In genomic region chrX:52620650-52621049, GRCh38 we compare ENCODE assay signal across 12 cellular contexts. TPM values are rescaled to one million over a fixed set of nuclear protein-coding genes. Genes with fewer than 3 reads are reported as not detected.
DNase-seq lines count a peak whose midpoint lies in the region; ATAC-seq, FAIRE-seq and TF ChIP-seq lines count a peak whose summit lies in the region.
"Not testable (repeated sequence)": the region's sequence is repeated elsewhere in the genome, so short reads cannot be mapped to it uniquely, and the experiment has no call there.
"Had no signal": no experiment of that assay in that cellular context is flagged by ENCODE, and none has a peak within 500 bp of the region (broad histone marks: within the 10 kb centered on the region; RNA-seq: fewer than 3 reads in every experiment).

No MANE protein-coding gene starts in this region.

- not testable (repeated sequence) for H3K9me3 Mint-ChIP-seq in stimulated activated memory B cell treated with anti-CD40 and anti-IgM and Interleukin-4, amounts not matched to agents 10 μg/mL and 1 μg/mL and 100 μg/mL, for 72 hours

- not testable (repeated sequence) for TF ChIP-seq CTCF in mucosa of descending colon (IDR thresholded peaks at IDR 0.05)

- not testable (repeated sequence) for H3K4me3 ChIP-seq in BLaER1, mucosa of descending colon

- ATAC-seq in mucosa of descending colon: peak; percentile 81
- ATAC-seq in stimulated activated memory B cell treated with anti-CD40 and anti-IgM and Interleukin-4, amounts not matched to agents 10 μg/mL and 1 μg/mL and 100 μg/mL, for 72 hours: peak; percentile 43

- FAIRE-seq in RCC 7860 (lab: Jason Lieb, UNC): peak; percentile 97
- peak; percentile 51 for FAIRE-seq in colon (lab: Jason Lieb, UNC)

- not testable (repeated sequence) for H3K27ac Mint-ChIP-seq in stimulated activated memory B cell treated with anti-CD40 and anti-IgM and Interleukin-4, amounts not matched to agents 10 μg/mL and 1 μg/mL and 100 μg/mL, for 72 hours

- H3K9ac ChIP-seq in BLaER1: not testable (repeated sequence)

- not testable (repeated sequence) for H3K4me3 Mint-ChIP-seq in stimulated activated memory B cell treated with anti-CD40 and anti-IgM and Interleukin-4, amounts not matched to agents 10 μg/mL and 1 μg/mL and 100 μg/mL, for 72 hours

- intact Hi-C loops in mucosa of descending colon (cut with DNase I, micrococcal nuclease): not testable (repeated sequence)

- peak overlapping the region; percentile 30 for H3K4me2 ChIP-seq in BLaER1

- not testable (repeated sequence) for H3K36me3 Mint-ChIP-seq in stimulated activated memory B cell treated with anti-CD40 and anti-IgM and Interleukin-4, amounts not matched to agents 10 μg/mL and 1 μg/mL and 100 μg/mL, for 72 hours

- peaks cover 10% of the 10 kb centered on the region for H3K4me1 Mint-ChIP-seq in stimulated activated memory B cell treated with anti-CD40 and anti-IgM and Interleukin-4, amounts not matched to agents 10 μg/mL and 1 μg/mL and 100 μg/mL, for 72 hours

- H3K27me3 Mint-ChIP-seq in stimulated activated memory B cell treated with anti-CD40 and anti-IgM and Interleukin-4, amounts not matched to agents 10 μg/mL and 1 μg/mL and 100 μg/mL, for 72 hours: not testable (repeated sequence)

- peaks cover 86% of the 10 kb centered on the region for H3K27me3 ChIP-seq in BLaER1

- peak; percentile 61 for DNase-seq in RCC 7860 (ENCODE audit: low spot score)
- DNase-seq in kidney tubule cell (ENCODE audit: low spot score): peak; percentile 60
- DNase-seq in mucosa of descending colon: peak in 2 of 3 donors; percentile 39 to 45

- not testable (repeated sequence) for H3K27ac ChIP-seq in BLaER1

- H3K36me3 ChIP-seq in BLaER1; mucosa of descending colon (ENCODE audit: low read depth): not testable (repeated sequence)

- H3K9me3 ChIP-seq in BLaER1, mucosa of descending colon: not testable (repeated sequence)

- not testable (repeated sequence) for H3K4me1 ChIP-seq in BLaER1; mucosa of descending colon (ENCODE audit: low read depth)

- not testable (repeated sequence) for H4K20me1 ChIP-seq in BLaER1

RNA-seq across cellular contexts. Expression of gene SSX7, which starts 34.0 kb away (rescaled TPM):
- not detected for total RNA-seq in mucosa of descending colon
- total RNA-seq: B cell; Caco-2; CD4-positive, alpha-beta T cell; H7; HFFc6; HT1080 had no signal
